Comparison of ENCODE assay signal across 2 cellular contexts in the genomic region with DNA sequence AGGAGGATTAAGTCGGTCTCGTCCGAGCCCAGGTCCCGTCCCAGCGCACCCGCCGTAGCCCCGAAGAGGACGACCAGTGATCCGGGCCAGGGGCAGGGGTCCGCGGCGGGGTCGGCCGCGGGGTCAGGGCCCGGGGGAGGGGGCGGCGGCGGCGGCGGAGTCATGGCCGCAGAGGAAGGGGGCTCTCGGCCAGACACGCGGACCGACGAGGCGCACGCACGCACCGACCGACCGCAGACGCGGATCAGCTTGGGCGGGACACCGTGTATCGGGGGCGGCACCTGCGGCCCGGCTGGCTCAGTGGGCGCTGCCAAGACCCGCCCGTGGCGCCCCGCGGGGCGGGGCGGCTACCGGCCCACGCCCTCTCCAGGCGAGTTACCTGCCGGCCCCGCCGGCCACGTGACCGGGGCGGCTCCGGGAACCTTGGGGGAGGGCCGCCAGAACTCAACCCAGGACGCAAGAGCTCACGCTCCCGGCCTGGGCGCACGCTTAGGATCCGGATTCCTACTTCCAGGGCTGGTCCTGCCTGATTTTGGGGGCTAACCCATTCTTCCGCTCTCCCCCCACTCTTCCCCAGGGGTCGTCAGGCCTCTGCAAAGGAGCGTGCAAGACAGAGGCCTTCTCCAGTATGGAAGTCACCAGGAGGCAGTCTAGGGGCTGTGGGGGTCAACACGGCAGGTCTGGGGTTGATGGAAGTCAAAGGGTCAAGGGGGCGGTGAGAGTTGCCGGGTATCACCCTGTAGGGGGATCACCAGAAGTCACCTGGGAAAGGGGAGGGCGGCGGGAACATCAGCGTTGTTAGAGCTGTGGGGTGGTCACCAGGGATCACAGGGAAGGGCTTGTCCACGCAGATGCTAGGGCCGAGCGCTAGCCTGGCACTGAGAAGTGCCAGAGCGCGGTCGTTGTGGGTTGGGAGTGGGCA.
TF ChIP-seq lines count a peak whose summit lies in the region.

A gene (minus strand): TSS at position 246 of the 922 bp plus-strand sequence. CDS start 82 bp downstream, at position 164.

TF ChIP-seq in A549, 52 proteins besides CTCF, POLR2A, EP300 and RAD21:
- TF ChIP-seq, protein P1, sequence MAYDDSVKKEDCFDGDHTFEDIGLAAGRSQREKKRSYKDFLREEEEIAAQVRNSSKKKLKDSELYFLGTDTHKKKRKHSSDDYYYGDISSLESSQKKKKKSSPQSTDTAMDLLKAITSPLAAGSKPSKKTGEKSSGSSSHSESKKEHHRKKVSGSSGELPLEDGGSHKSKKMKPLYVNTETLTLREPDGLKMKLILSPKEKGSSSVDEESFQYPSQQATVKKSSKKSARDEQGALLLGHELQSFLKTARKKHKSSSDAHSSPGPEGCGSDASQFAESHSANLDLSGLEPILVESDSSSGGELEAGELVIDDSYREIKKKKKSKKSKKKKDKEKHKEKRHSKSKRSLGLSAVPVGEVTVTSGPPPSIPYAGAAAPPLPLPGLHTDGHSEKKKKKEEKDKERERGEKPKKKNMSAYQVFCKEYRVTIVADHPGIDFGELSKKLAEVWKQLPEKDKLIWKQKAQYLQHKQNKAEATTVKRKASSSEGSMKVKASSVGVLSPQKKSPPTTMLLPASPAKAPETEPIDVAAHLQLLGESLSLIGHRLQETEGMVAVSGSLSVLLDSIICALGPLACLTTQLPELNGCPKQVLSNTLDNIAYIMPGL (CRISPR knock-in tag; IDR thresholded peaks at IDR 0.05; ENCODE audit: borderline replicate concordance), result no peak
- TF ChIP-seq CHD4 (IDR thresholded peaks at IDR 0.05; ENCODE audit: borderline replicate concordance) (no peak), ZFP36 (IDR thresholded peaks at IDR 0.05; ENCODE audit: borderline replicate concordance, partially characterized antibody) (no peak), POLR2AphosphoS2 (conservative IDR thresholded peaks at IDR 0.05; ENCODE audit: low read length) (no peak), FOXS1 (CRISPR knock-in tag; IDR thresholded peaks at IDR 0.05) (no peak), CBX2 (IDR thresholded peaks at IDR 0.05; ENCODE audit: borderline replicate concordance, low read depth) (no peak), BHLHE40 (IDR thresholded peaks at IDR 0.05; ENCODE audit: low read depth, low read length) (no peak)

TF ChIP-seq in GM23338, 12 proteins besides CTCF, POLR2A, EP300 and RAD21:
- TF ChIP-seq JUNB (IDR thresholded peaks at IDR 0.05; ENCODE audit: unreplicated experiment) (no peak), ZNF331 (CRISPR knock-in tag; IDR thresholded peaks at IDR 0.05; ENCODE audit: low read depth) (no peak), ZNF114 (CRISPR knock-in tag; IDR thresholded peaks at IDR 0.05) (no peak), POLR2AphosphoS5 (IDR thresholded peaks at IDR 0.05; ENCODE audit: low read depth) (peak; percentile 82), STAT1 (IDR thresholded peaks at IDR 0.05; ENCODE audit: unreplicated experiment) (no peak), EZH2phosphoT487 (IDR thresholded peaks at IDR 0.05; ENCODE audit: unreplicated experiment) (no peak), CREB1 (CRISPR knock-in tag; IDR thresholded peaks at IDR 0.05; ENCODE audit: low read depth) (0 out of 2 replicates have a peak, but pooled peaks have one; percentile 19), NANOG (IDR thresholded peaks at IDR 0.05; ENCODE audit: borderline replicate concordance) (no peak), EZH2 (IDR thresholded peaks at IDR 0.05; ENCODE audit: low read depth, unreplicated experiment) (no peak)
- TF ChIP-seq, protein P2, sequence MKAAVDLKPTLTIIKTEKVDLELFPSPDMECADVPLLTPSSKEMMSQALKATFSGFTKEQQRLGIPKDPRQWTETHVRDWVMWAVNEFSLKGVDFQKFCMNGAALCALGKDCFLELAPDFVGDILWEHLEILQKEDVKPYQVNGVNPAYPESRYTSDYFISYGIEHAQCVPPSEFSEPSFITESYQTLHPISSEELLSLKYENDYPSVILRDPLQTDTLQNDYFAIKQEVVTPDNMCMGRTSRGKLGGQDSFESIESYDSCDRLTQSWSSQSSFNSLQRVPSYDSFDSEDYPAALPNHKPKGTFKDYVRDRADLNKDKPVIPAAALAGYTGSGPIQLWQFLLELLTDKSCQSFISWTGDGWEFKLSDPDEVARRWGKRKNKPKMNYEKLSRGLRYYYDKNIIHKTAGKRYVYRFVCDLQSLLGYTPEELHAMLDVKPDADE (IDR thresholded peaks at IDR 0.05), result no peak
- TF ChIP-seq, protein P3, sequence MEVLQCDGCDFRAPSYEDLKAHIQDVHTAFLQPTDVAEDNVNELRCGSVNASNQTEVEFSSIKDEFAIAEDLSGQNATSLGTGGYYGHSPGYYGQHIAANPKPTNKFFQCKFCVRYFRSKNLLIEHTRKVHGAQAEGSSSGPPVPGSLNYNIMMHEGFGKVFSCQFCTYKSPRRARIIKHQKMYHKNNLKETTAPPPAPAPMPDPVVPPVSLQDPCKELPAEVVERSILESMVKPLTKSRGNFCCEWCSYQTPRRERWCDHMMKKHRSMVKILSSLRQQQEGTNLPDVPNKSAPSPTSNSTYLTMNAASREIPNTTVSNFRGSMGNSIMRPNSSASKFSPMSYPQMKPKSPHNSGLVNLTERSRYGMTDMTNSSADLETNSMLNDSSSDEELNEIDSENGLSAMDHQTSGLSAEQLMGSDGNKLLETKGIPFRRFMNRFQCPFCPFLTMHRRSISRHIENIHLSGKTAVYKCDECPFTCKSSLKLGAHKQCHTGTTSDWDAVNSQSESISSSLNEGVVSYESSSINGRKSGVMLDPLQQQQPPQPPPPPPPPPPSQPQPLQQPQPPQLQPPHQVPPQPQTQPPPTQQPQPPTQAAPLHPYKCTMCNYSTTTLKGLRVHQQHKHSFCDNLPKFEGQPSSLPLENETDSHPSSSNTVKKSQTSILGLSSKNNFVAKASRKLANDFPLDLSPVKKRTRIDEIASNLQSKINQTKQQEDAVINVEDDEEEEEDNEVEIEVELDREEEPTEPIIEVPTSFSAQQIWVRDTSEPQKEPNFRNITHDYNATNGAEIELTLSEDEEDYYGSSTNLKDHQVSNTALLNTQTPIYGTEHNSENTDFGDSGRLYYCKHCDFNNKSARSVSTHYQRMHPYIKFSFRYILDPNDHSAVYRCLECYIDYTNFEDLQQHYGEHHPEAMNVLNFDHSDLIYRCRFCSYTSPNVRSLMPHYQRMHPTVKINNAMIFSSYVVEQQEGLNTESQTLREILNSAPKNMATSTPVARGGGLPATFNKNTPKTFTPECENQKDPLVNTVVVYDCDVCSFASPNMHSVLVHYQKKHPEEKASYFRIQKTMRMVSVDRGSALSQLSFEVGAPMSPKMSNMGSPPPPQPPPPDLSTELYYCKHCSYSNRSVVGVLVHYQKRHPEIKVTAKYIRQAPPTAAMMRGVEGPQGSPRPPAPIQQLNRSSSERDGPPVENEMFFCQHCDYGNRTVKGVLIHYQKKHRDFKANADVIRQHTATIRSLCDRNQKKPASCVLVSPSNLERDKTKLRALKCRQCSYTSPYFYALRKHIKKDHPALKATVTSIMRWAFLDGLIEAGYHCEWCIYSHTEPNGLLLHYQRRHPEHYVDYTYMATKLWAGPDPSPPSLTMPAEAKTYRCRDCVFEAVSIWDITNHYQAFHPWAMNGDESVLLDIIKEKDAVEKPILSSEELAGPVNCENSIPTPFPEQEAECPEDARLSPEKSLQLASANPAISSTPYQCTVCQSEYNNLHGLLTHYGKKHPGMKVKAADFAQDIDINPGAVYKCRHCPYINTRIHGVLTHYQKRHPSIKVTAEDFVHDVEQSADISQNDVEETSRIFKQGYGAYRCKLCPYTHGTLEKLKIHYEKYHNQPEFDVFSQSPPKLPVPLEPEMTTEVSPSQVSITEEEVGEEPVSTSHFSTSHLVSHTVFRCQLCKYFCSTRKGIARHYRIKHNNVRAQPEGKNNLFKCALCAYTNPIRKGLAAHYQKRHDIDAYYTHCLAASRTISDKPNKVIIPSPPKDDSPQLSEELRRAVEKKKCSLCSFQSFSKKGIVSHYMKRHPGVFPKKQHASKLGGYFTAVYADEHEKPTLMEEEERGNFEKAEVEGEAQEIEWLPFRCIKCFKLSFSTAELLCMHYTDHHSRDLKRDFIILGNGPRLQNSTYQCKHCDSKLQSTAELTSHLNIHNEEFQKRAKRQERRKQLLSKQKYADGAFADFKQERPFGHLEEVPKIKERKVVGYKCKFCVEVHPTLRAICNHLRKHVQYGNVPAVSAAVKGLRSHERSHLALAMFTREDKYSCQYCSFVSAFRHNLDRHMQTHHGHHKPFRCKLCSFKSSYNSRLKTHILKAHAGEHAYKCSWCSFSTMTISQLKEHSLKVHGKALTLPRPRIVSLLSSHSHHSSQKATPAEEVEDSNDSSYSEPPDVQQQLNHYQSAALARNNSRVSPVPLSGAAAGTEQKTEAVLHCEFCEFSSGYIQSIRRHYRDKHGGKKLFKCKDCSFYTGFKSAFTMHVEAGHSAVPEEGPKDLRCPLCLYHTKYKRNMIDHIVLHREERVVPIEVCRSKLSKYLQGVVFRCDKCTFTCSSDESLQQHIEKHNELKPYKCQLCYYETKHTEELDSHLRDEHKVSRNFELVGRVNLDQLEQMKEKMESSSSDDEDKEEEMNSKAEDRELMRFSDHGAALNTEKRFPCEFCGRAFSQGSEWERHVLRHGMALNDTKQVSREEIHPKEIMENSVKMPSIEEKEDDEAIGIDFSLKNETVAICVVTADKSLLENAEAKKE (CRISPR knock-in tag; IDR thresholded peaks at IDR 0.05), result no peak
- TF ChIP-seq, protein P4, sequence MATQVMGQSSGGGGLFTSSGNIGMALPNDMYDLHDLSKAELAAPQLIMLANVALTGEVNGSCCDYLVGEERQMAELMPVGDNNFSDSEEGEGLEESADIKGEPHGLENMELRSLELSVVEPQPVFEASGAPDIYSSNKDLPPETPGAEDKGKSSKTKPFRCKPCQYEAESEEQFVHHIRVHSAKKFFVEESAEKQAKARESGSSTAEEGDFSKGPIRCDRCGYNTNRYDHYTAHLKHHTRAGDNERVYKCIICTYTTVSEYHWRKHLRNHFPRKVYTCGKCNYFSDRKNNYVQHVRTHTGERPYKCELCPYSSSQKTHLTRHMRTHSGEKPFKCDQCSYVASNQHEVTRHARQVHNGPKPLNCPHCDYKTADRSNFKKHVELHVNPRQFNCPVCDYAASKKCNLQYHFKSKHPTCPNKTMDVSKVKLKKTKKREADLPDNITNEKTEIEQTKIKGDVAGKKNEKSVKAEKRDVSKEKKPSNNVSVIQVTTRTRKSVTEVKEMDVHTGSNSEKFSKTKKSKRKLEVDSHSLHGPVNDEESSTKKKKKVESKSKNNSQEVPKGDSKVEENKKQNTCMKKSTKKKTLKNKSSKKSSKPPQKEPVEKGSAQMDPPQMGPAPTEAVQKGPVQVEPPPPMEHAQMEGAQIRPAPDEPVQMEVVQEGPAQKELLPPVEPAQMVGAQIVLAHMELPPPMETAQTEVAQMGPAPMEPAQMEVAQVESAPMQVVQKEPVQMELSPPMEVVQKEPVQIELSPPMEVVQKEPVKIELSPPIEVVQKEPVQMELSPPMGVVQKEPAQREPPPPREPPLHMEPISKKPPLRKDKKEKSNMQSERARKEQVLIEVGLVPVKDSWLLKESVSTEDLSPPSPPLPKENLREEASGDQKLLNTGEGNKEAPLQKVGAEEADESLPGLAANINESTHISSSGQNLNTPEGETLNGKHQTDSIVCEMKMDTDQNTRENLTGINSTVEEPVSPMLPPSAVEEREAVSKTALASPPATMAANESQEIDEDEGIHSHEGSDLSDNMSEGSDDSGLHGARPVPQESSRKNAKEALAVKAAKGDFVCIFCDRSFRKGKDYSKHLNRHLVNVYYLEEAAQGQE (IDR thresholded peaks at IDR 0.05; ENCODE audit: unreplicated experiment), result no peak
